19 cellular contexts compared by ENCODE assay signal in the genomic region with DNA sequence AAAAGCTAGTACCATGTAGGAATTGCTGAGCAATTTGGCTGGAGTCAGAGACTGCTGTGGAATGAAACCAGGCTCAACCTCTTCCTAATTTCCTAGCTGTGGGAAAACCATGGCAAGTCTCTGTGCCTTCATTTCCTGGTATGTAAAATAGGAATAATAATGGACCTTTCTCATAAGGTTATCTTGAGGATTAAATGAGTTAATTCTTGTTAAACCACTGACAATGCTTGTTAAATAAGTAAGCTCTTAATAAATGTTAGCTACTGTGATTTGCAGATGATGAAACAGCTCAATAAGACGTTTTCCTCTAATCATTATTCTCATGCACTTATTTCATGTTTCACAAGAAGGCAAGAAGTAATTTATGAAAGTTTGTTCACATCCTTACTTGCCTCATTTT.
DNase-seq lines count a peak whose midpoint lies in the region; ATAC-seq and TF ChIP-seq lines count a peak whose summit lies in the region.
"Had no signal": no experiment of that assay in that cellular context is flagged by ENCODE, and none has a peak within 500 bp of the region (broad histone marks: within the 10 kb centered on the region; RNA-seq: fewer than 3 reads in every experiment).

No MANE protein-coding gene starts in this region.

- no peaks in the 10 kb centered on the region for H3K36me3 ChIP-seq in SK-N-SH (replicated peaks in 1 of 2; ENCODE audit: control insufficient read depth in 1 of 2, insufficient read depth in 2 of 2, low read length in 1 of 2)
- no peaks in the 10 kb centered on the region for H3K36me3 ChIP-seq in RWPE2 (ENCODE audit: low read depth)

- H3K4me1 ChIP-seq in SK-N-SH (ENCODE audit: control insufficient read depth in 1 of 2, insufficient read depth in 2 of 2, low read depth in 1 of 2, low read length in 1 of 2) (peaks cover 0 to 30% of the 10 kb centered on the region in 2 experiments; a peak in 2 of 4 replicates), RWPE2 (ENCODE audit: insufficient read depth, poor library complexity, severe bottlenecking) (peaks cover 45% of the 10 kb centered on the region)
- H3K4me1 ChIP-seq: Caco-2 had no signal

- no peaks in the 10 kb centered on the region for H3K9me2 ChIP-seq in SK-N-SH

- no peak overlapping the region for H3K27ac Mint-ChIP-seq in activated CD8-positive, alpha-beta memory T cell treated with anti-CD3 and anti-CD28 coated beads, Interleukin-2, amount 10 ng/mL, durations not matched to agents 7 days and 5 days

- POLR2A ChIA-PET in SK-N-SH (lab: Yijun Ruan, JAX), result no interaction called here

- peaks cover 28% of the 10 kb centered on the region for H3F3A ChIP-seq in SK-N-SH (replicated peaks; ENCODE audit: insufficient read depth)

- TF ChIP-seq CTCF in SK-N-SH (IDR thresholded peaks at IDR 0.05), result no peak
- no peak for TF ChIP-seq CTCF in RWPE2 (IDR thresholded peaks at IDR 0.05; ENCODE audit: poor library complexity, severe bottlenecking)
- TF ChIP-seq CTCF in fibroblast of villous mesenchyme (IDR thresholded peaks at IDR 0.05; ENCODE audit: insufficient read depth, low read depth, low read length), result no peak

- peaks cover 5% of the 10 kb centered on the region for H3K9me3 Mint-ChIP-seq in activated CD8-positive, alpha-beta memory T cell treated with anti-CD3 and anti-CD28 coated beads, Interleukin-2, amount 10 ng/mL, durations not matched to agents 7 days and 5 days (ENCODE audit: low read depth)

- no peaks in the 10 kb centered on the region for H3K27me3 ChIP-seq in SK-N-SH (ENCODE audit: insufficient read depth)
- H3K27me3 ChIP-seq in RWPE2 (ENCODE audit: insufficient read depth, poor library complexity, severe bottlenecking), result no peaks in the 10 kb centered on the region

- WGBS in SK-N-SH (ENCODE audit: low lambda C conversion rate), result 80% methylated on average over 1 of the region's 1 CpG

- H3K27me3 Mint-ChIP-seq in activated CD8-positive, alpha-beta memory T cell treated with anti-CD3 and anti-CD28 coated beads, Interleukin-2, amount 10 ng/mL, durations not matched to agents 7 days and 5 days, result no peaks in the 10 kb centered on the region

- no peak overlapping the region for H2AFZ ChIP-seq in SK-N-SH (ENCODE audit: low read depth)
- H2AFZ ChIP-seq: PC-9 had no signal

- no peak overlapping the region for H3K4me3 Mint-ChIP-seq in activated CD8-positive, alpha-beta memory T cell treated with anti-CD3 and anti-CD28 coated beads, Interleukin-2, amount 10 ng/mL, durations not matched to agents 7 days and 5 days

- no peak overlapping the region for H3K4me3 ChIP-seq in SK-N-SH (ENCODE audit: low read depth in 2 of 2, low read length in 1 of 2)
- no peak overlapping the region for H3K4me3 ChIP-seq in RWPE2 (ENCODE audit: severe bottlenecking)
- H3K4me3 ChIP-seq in fibroblast of villous mesenchyme (ENCODE audit: low read depth, low read length), result no peak overlapping the region
- H3K4me3 ChIP-seq: PC-9 had no signal

- H3K9me3 ChIP-seq in SK-N-SH (no peaks in the 10 kb centered on the region), RWPE2 (ENCODE audit: severe bottlenecking) (no peaks in the 10 kb centered on the region)

- no peak overlapping the region for H3K4me2 ChIP-seq in SK-N-SH
- H3K4me2 ChIP-seq: PC-9 had no signal

- no peak for TF ChIP-seq EP300 in SK-N-SH (IDR thresholded peaks at IDR 0.05; ENCODE audit: borderline replicate concordance in 1 of 2, low read depth in 1 of 2, low read length in 1 of 2)

- no peaks in the 10 kb centered on the region for H3K4me1 Mint-ChIP-seq in activated CD8-positive, alpha-beta memory T cell treated with anti-CD3 and anti-CD28 coated beads, Interleukin-2, amount 10 ng/mL, durations not matched to agents 7 days and 5 days

- no peaks in the 10 kb centered on the region for H4K20me1 ChIP-seq in SK-N-SH (ENCODE audit: insufficient read depth)

- ATAC-seq in SK-N-SH treated with all-trans-retinoic acid at 6 μM for 48 hours (no peak), RWPE2 (ENCODE audit: low read depth) (no peak), HG03139 (IDR thresholded peaks at IDR 0.05; ENCODE audit: unreplicated experiment) (no peak)
- no peak for ATAC-seq in stimulated activated naive CD8-positive, alpha-beta T cell treated with anti-CD3 and anti-CD28 coated beads, Interleukin-15, Interleukin-2, amounts not matched to agents 100 U/mL and 50 U/mL, for 24 hours
- no peak for ATAC-seq in activated CD8-positive, alpha-beta memory T cell treated with anti-CD3 and anti-CD28 coated beads, Interleukin-2, amount 10 ng/mL, durations not matched to agents 7 days and 5 days

- CTCF ChIA-PET in SK-N-SH (lab: Yijun Ruan, JAX), result interaction anchor here (0.7 to 1.2 kb wide), 3 partner anchors 11 to 256 kb away, joined by 3 read pairs; no protein-coding TSS in a partner anchor
- CTCF ChIA-PET in activated CD8-positive, alpha-beta memory T cell treated with anti-CD3 and anti-CD28 coated beads, Interleukin-2, amount 10 ng/mL, durations not matched to agents 7 days and 5 days (lab: Charles Lee), result no interaction called here

- no peaks in the 10 kb centered on the region for H3K79me2 ChIP-seq in SK-N-SH (ENCODE audit: insufficient read depth)

- H3K36me3 Mint-ChIP-seq in activated CD8-positive, alpha-beta memory T cell treated with anti-CD3 and anti-CD28 coated beads, Interleukin-2, amount 10 ng/mL, durations not matched to agents 7 days and 5 days, result no peaks in the 10 kb centered on the region

- no peak for DNase-seq in SK-N-SH
- no peak for DNase-seq in RWPE2 (ENCODE audit: low spot score)
- peak; percentile 51 for DNase-seq in fibroblast of villous mesenchyme (ENCODE audit: low read depth)
- DNase-seq in LoVo (ENCODE audit: low spot score), result no peak
- DNase-seq in stimulated activated naive CD8-positive, alpha-beta T cell treated with anti-CD3 and anti-CD28 coated beads, Interleukin-15, Interleukin-2, amounts not matched to agents 100 U/mL and 50 U/mL, for 24 hours, result no peak
- no peak for DNase-seq in activated CD8-positive, alpha-beta memory T cell treated with anti-CD3 and anti-CD28 coated beads, Interleukin-2, amount 10 ng/mL, durations not matched to agents 7 days and 5 days
- DNase-seq: 8988T, Caco-2, DMS53, GDM1, GOT3, KG1, MM.1S, NCI-H1105, NCI-H446, PC-9, Right ventricle myocardium superior had no signal

- TF ChIP-seq RAD21 in SK-N-SH (IDR thresholded peaks at IDR 0.05; ENCODE audit: low read length), result no peak

- peak overlapping the region in 1 of 2 experiments; percentile 91; a peak in 2 of 4 replicates for H3K27ac ChIP-seq in SK-N-SH (ENCODE audit: low read depth in 2 of 2, low read length in 1 of 2)
- H3K27ac ChIP-seq in RWPE2 (ENCODE audit: poor library complexity, severe bottlenecking), result peak overlapping the region; percentile 93

- H3K9ac ChIP-seq in SK-N-SH, result peak overlapping the region; percentile 7; the same call in 1 of the 2 replicates

TF ChIP-seq in SK-N-SH, 30 proteins besides CTCF, POLR2A, EP300 and RAD21 (continues in another document):
- no peak for TF ChIP-seq POLR2AphosphoS5 (IDR thresholded peaks at IDR 0.05; ENCODE audit: low read depth, low read length)
- TF ChIP-seq NRF1 (IDR thresholded peaks at IDR 0.05; ENCODE audit: low read depth, low read length), result no peak
- no peak for TF ChIP-seq SIN3A (IDR thresholded peaks at IDR 0.05; ENCODE audit: borderline replicate concordance, low read depth, low read length)
- TF ChIP-seq, protein P1, sequence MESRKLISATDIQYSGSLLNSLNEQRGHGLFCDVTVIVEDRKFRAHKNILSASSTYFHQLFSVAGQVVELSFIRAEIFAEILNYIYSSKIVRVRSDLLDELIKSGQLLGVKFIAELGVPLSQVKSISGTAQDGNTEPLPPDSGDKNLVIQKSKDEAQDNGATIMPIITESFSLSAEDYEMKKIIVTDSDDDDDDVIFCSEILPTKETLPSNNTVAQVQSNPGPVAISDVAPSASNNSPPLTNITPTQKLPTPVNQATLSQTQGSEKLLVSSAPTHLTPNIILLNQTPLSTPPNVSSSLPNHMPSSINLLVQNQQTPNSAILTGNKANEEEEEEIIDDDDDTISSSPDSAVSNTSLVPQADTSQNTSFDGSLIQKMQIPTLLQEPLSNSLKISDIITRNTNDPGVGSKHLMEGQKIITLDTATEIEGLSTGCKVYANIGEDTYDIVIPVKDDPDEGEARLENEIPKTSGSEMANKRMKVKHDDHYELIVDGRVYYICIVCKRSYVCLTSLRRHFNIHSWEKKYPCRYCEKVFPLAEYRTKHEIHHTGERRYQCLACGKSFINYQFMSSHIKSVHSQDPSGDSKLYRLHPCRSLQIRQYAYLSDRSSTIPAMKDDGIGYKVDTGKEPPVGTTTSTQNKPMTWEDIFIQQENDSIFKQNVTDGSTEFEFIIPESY (IDR thresholded peaks at IDR 0.05; ENCODE audit: borderline replicate concordance, low read depth), result no peak

TF ChIP-seq in SK-N-SH treated with all-trans-retinoic acid at 6 μM for 48 hours, 23 proteins besides CTCF, POLR2A, EP300 and RAD21:
- TF ChIP-seq ARNTL (CRISPR knock-in tag; IDR thresholded peaks at IDR 0.05; ENCODE audit: borderline replicate concordance, low read depth) (no peak), TCF4 (CRISPR knock-in tag; IDR thresholded peaks at IDR 0.05; ENCODE audit: borderline replicate concordance) (no peak), ZNF565 (CRISPR knock-in tag; conservative IDR thresholded peaks at IDR 0.05; ENCODE audit: low read depth) (no peak), ISL1 (CRISPR knock-in tag; IDR thresholded peaks at IDR 0.05) (no peak)
TF ChIP-seq in SK-N-SH treated with all-trans-retinoic acid at 6 μM for 48 hours: peak in this region for 0.
